22 cellular contexts compared by ENCODE assay signal in the genomic region with DNA sequence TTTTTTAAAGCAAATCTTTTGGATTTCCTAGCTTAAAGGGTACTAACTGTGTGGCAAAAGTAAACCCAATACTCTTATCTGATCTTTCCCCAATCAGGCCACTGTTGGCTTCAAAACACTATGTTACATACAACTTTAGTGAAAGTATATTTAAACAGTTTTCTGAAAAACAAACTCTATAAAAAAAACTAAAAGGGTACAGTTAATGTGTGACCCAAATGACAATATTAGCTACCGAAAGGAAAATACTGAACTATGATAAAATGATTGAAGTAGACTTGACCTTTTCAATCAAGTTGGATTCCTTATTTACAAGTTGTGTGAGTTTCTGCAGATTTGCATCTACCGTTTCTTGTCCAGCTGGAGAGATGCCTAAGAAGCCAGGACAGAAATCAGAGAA. TPM values are rescaled to one million over a fixed set of nuclear protein-coding genes. Genes with fewer than 3 reads are reported as not detected.
"Had no signal": no experiment of that assay in that cellular context is flagged by ENCODE, and none has a peak within 500 bp of the region (broad histone marks: within the 10 kb centered on the region; RNA-seq: fewer than 3 reads in every experiment).

No MANE protein-coding gene starts in this region.

- ATAC-seq: body of pancreas, PC-3, SK-N-SH treated with all-trans-retinoic acid at 6 μM for 48 hours had no signal

- H3K9me3 Mint-ChIP-seq: activated B cell treated with CpG ODN at 0.5 μM for 24 hours; T-helper 1 cell treated with Interleukin-12 subunit alpha and Interleukin-12 subunit beta and Interleukin-4 antibody, amounts not matched to agents 30 μg/mL and 1 μg/mL, for 36 hours had no signal

- H3K4me3 Mint-ChIP-seq: activated B cell treated with CpG ODN at 0.5 μM for 24 hours; T-helper 1 cell treated with Interleukin-12 subunit alpha and Interleukin-12 subunit beta and Interleukin-4 antibody, amounts not matched to agents 30 μg/mL and 1 μg/mL, for 36 hours had no signal

- H3K27me3 Mint-ChIP-seq: activated B cell treated with CpG ODN at 0.5 μM for 24 hours had no signal

- H3K27ac Mint-ChIP-seq: activated B cell treated with CpG ODN at 0.5 μM for 24 hours had no signal

- DNase-seq: activated B cell treated with CpG ODN at 0.5 μM for 24 hours; activated CD4-positive, alpha-beta T cell treated with anti-CD3 and anti-CD28 coated beads for 1 hour; activated CD4-positive, alpha-beta T cell treated with anti-CD3 and anti-CD28 coated beads, Interleukin-2, amount 50 U/mL, for 4 hours; activated CD8-positive, alpha-beta memory T cell treated with anti-CD3 and anti-CD28 coated beads for 24 hours; activated T-cell treated with anti-CD3 and anti-CD28 coated beads, Interleukin-2, amount 50 U/mL, for 1 hour; amniotic stem cell; body of pancreas; central memory CD4-positive, alpha-beta T cell; MM.1S; NCI-H1105 treated with DMSO at 0.1 percent for 48 hours; NCI-H146; NCI-H187 treated with DMSO at 0.1 percent for 48 hours; NCI-H2081 treated with DMSO at 0.1 percent for 48 hours; NCI-H446; NCI-H524; PC-3; SHP77; SW 1271; T1000 had no signal

RNA-seq across cellular contexts. Expression of gene THBS4, which starts 49.9 kb away (rescaled TPM):
- total RNA-seq: ascending aorta had no signal
